In the genomic region with DNA sequence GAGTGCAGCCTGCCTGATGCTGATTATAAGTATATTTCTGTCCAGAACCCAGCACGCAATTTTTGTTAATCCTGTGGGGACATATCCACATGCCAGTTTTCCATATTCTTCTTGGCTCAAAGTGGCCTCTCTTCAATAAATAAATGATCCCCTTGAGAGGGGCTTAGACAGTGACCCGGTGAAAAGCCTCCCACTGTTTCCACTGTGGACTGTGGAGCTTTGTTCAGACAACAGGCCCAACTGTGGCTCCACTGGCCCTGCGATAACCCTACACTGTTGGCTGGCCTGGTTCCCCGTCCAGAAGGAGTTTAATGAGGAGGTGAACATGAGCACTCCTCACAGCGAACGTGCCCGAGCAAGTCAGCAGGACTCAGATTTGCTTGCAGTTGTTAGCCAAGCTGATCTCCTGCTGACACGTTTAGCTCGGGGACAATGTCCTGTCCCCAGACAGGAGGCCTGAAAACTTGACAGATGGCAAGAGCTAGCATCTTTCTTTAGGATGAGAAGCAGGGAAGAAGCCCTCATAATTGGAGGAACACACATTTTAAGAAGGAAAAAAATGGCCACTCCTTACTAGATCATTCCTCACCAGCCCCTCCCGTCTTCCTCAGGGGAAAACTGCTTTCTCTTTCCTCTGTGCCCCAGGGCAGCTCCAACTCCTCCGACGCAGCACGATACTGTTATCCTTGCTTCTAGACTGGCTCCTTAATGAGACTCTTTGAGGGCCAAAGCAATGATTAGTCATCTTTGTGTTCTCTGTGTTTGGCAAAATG, we compare ENCODE assay signal across 10 cellular contexts. TPM values are rescaled to one million over a fixed set of nuclear protein-coding genes. Genes with fewer than 3 reads are reported as not detected.
DNase-seq lines count a peak whose midpoint lies in the region; ATAC-seq, FAIRE-seq and TF ChIP-seq lines count a peak whose summit lies in the region.
"Had no signal": no experiment of that assay in that cellular context is flagged by ENCODE, and none has a peak within 500 bp of the region (broad histone marks: within the 10 kb centered on the region; RNA-seq: fewer than 3 reads in every experiment).

No MANE protein-coding gene starts in this region.

- no peaks in the 10 kb centered on the region for H3K9me3 ChIP-seq in lower lobe of right lung

- H3K36me3 Mint-ChIP-seq in nephron progenitor cell (ENCODE audit: low read depth) = no peaks in the 10 kb centered on the region
- H3K36me3 Mint-ChIP-seq in activated T-helper 1 cell treated with anti-CD3 and anti-CD28 coated beads, Interleukin-12 subunit alpha, Interleukin-12 subunit beta, Interleukin-2, Interleukin-4 antibody, amounts not matched to agents 30 ng/mL and 10 ng/mL and 1 ng/mL, durations not matched to agents 14 hours and 24 hours and 36 hours (ENCODE audit: low read depth) = no peaks in the 10 kb centered on the region
- H3K36me3 Mint-ChIP-seq: CD4-positive, CD25-positive, alpha-beta regulatory T cell had no signal

- H3K36me3 ChIP-seq in bronchial epithelial cell (ENCODE audit: control insufficient read depth, insufficient read depth, low read length) (no peaks in the 10 kb centered on the region), lower lobe of right lung (no peaks in the 10 kb centered on the region)

- FAIRE-seq in bronchial epithelial cell (lab: Jason Lieb, UNC) = no peak

- H3K4me1 ChIP-seq in lower lobe of right lung = no peaks in the 10 kb centered on the region

- H3K27ac ChIP-seq in lower lobe of right lung = no peak overlapping the region

- peaks cover 21% of the 10 kb centered on the region for H3K27me3 Mint-ChIP-seq in nephron progenitor cell (ENCODE audit: low read depth, poor library complexity)
- peaks cover 6% of the 10 kb centered on the region for H3K27me3 Mint-ChIP-seq in activated T-helper 1 cell treated with anti-CD3 and anti-CD28 coated beads, Interleukin-12 subunit alpha, Interleukin-12 subunit beta, Interleukin-2, Interleukin-4 antibody, amounts not matched to agents 30 ng/mL and 10 ng/mL and 1 ng/mL, durations not matched to agents 14 hours and 24 hours and 36 hours (ENCODE audit: insufficient read depth)

- H3K9me3 Mint-ChIP-seq in nephron progenitor cell = no peaks in the 10 kb centered on the region
- no peaks in the 10 kb centered on the region for H3K9me3 Mint-ChIP-seq in activated T-helper 1 cell treated with anti-CD3 and anti-CD28 coated beads, Interleukin-12 subunit alpha, Interleukin-12 subunit beta, Interleukin-2, Interleukin-4 antibody, amounts not matched to agents 30 ng/mL and 10 ng/mL and 1 ng/mL, durations not matched to agents 14 hours and 24 hours and 36 hours
- H3K9me3 Mint-ChIP-seq: activated naive CD4-positive, alpha-beta T cell treated with anti-CD3 and anti-CD28 coated beads for 36 hours had no signal

- intact Hi-C loops in lower lobe of right lung (cut with DNase I) = no loop called here
- intact Hi-C loops in activated T-helper 1 cell treated with anti-CD3 and anti-CD28 coated beads, Interleukin-12 subunit alpha, Interleukin-12 subunit beta, Interleukin-2, Interleukin-4 antibody, amounts not matched to agents 30 ng/mL and 10 ng/mL and 1 ng/mL, durations not matched to agents 14 hours and 24 hours and 36 hours (cut with micrococcal nuclease) = no loop called here

- ATAC-seq in HG02884 (IDR thresholded peaks at IDR 0.05; ENCODE audit: unreplicated experiment) (no peak), lower lobe of right lung (no peak)
- no peak for ATAC-seq in stimulated activated naive CD8-positive, alpha-beta T cell treated with anti-CD3 and anti-CD28 coated beads, Interleukin-15, Interleukin-2, amounts not matched to agents 100 U/mL and 50 U/mL, for 24 hours

- DNase-seq in Daoy (ENCODE audit: low read depth) = peak; percentile 71
- DNase-seq in NCI-H2196 treated with DMSO at 0.1 percent for 48 hours (lab: John Stamatoyannopoulos, UW; ENCODE audit: unreplicated experiment) = peak; percentile 42
- peak; percentile 91 for DNase-seq in bronchial epithelial cell (ENCODE audit: low read depth)
- no peak for DNase-seq in nephron progenitor cell
- no peak for DNase-seq in stimulated activated naive CD8-positive, alpha-beta T cell treated with anti-CD3 and anti-CD28 coated beads, Interleukin-15, Interleukin-2, amounts not matched to agents 100 U/mL and 50 U/mL, for 24 hours
- DNase-seq in lower lobe of right lung = no peak
- DNase-seq in activated T-helper 1 cell treated with anti-CD3 and anti-CD28 coated beads, Interleukin-12 subunit alpha, Interleukin-12 subunit beta, Interleukin-2, Interleukin-4 antibody, amounts not matched to agents 30 ng/mL and 10 ng/mL and 1 ng/mL, durations not matched to agents 14 hours and 24 hours and 36 hours (ENCODE audit: low spot score) = no peak
- DNase-seq: activated naive CD4-positive, alpha-beta T cell treated with anti-CD3 and anti-CD28 coated beads for 36 hours; CD4-positive, CD25-positive, alpha-beta regulatory T cell had no signal

- peaks cover 22% of the 10 kb centered on the region for H3K4me1 Mint-ChIP-seq in nephron progenitor cell
- peaks cover 5% of the 10 kb centered on the region for H3K4me1 Mint-ChIP-seq in activated T-helper 1 cell treated with anti-CD3 and anti-CD28 coated beads, Interleukin-12 subunit alpha, Interleukin-12 subunit beta, Interleukin-2, Interleukin-4 antibody, amounts not matched to agents 30 ng/mL and 10 ng/mL and 1 ng/mL, durations not matched to agents 14 hours and 24 hours and 36 hours (ENCODE audit: low read depth)

- no peak overlapping the region for H3K4me3 Mint-ChIP-seq in nephron progenitor cell
- H3K4me3 Mint-ChIP-seq in activated T-helper 1 cell treated with anti-CD3 and anti-CD28 coated beads, Interleukin-12 subunit alpha, Interleukin-12 subunit beta, Interleukin-2, Interleukin-4 antibody, amounts not matched to agents 30 ng/mL and 10 ng/mL and 1 ng/mL, durations not matched to agents 14 hours and 24 hours and 36 hours = no peak overlapping the region
- H3K4me3 Mint-ChIP-seq: activated naive CD4-positive, alpha-beta T cell treated with anti-CD3 and anti-CD28 coated beads for 36 hours; CD4-positive, CD25-positive, alpha-beta regulatory T cell had no signal

- no peak for TF ChIP-seq CTCF in bronchial epithelial cell (IDR thresholded peaks at IDR 0.05; ENCODE audit: insufficient read depth, low read length, severe bottlenecking)
- no peak for TF ChIP-seq CTCF in nephron progenitor cell (IDR thresholded peaks at IDR 0.05)
- TF ChIP-seq CTCF in lower lobe of right lung (IDR thresholded peaks at IDR 0.05) = no peak

- H3K27ac Mint-ChIP-seq in nephron progenitor cell = peak overlapping the region; percentile 80
- no peak overlapping the region for H3K27ac Mint-ChIP-seq in activated T-helper 1 cell treated with anti-CD3 and anti-CD28 coated beads, Interleukin-12 subunit alpha, Interleukin-12 subunit beta, Interleukin-2, Interleukin-4 antibody, amounts not matched to agents 30 ng/mL and 10 ng/mL and 1 ng/mL, durations not matched to agents 14 hours and 24 hours and 36 hours
- H3K27ac Mint-ChIP-seq: activated naive CD4-positive, alpha-beta T cell treated with anti-CD3 and anti-CD28 coated beads for 36 hours had no signal

- H3K4me3 ChIP-seq in bronchial epithelial cell (ENCODE audit: low read depth, low read length) (peak overlapping the region; percentile 2), lower lobe of right lung (no peak overlapping the region)

- H3K27me3 ChIP-seq in bronchial epithelial cell (ENCODE audit: control insufficient read depth, insufficient read depth, low read length) (no peaks in the 10 kb centered on the region), lower lobe of right lung (ENCODE audit: low read depth) (no peaks in the 10 kb centered on the region)

RNA-seq across cellular contexts. Expression of a gene that starts 20.0 kb away (rescaled TPM):
- 12.2 and 20.8 TPM in 2 replicates for total RNA-seq in Daoy (2014; rRNA removed; shearing (Covaris generic))
- 10.0 and 12.7 TPM in 2 replicates for total RNA-seq in bronchial epithelial cell
- total RNA-seq in lower lobe of right lung = 7.9 TPM
- 0.20 and 0.80 TPM in 2 replicates for total RNA-seq in activated T-helper 1 cell treated with anti-CD3 and anti-CD28 coated beads, Interleukin-12 subunit alpha, Interleukin-12 subunit beta, Interleukin-2, Interleukin-4 antibody, amounts not matched to agents 30 ng/mL and 10 ng/mL and 1 ng/mL, durations not matched to agents 14 hours and 24 hours and 36 hours

Comparison
In these comparisons a context has a peak if more than half of its experiments do, and no peak if none do; other contexts are left out.
1. DNase-seq: peak in Daoy (single experiment), NCI-H2196 treated with DMSO at 0.1 percent for 48 hours (single experiment) and bronchial epithelial cell (single experiment); none in nephron progenitor cell (single experiment), stimulated activated naive CD8-positive, alpha-beta T cell treated with anti-CD3 and anti-CD28 coated beads, Interleukin-15, Interleukin-2, amounts not matched to agents 100 U/mL and 50 U/mL, for 24 hours (single experiment), lower lobe of right lung (single experiment) and activated T-helper 1 cell treated with anti-CD3 and anti-CD28 coated beads, Interleukin-12 subunit alpha, Interleukin-12 subunit beta, Interleukin-2, Interleukin-4 antibody, amounts not matched to agents 30 ng/mL and 10 ng/mL and 1 ng/mL, durations not matched to agents 14 hours and 24 hours and 36 hours (single experiment).